ENCODE assay signal across 8 cellular contexts in the genomic region with DNA sequence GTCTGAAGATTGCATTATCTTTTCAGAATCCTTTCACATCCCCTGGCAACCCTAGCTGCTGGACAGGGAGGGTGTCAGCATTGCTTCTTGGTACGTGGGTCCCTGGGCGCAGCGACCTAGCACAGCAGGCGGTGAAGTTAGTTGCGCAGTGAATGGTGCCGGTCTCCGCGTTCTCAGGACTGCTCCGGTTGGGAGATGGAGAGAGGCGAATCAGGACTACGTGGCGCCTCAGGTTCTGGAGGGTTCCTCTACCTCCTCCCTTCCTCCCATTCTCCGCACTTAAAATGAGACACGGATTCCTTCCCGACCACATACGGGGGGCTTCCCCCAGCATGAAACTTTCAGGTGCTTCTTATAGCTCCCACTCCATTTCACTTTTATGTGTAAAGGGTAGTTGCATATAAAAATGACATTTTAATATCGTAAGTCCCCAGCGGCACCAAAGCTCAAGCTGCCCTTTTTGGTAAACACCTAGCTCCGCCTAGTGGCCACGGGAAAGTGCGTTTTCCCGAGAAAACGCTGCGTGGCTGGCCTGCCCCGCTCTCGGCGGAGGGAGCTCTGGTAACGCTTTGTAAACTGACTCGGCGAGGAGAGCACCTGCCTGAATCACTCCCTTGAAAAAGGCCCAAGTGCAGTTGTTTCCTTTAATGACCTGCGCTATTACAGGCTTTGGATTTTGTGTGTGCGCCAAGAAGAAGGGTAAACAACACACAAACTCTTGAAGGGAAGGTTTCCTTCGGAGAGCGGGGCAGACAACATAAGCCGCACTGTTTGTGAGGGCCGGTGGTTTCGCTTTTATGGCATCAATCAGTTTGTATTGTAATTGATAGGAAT. TPM values are rescaled to one million over a fixed set of nuclear protein-coding genes. Genes with fewer than 3 reads are reported as not detected.
DNase-seq lines count a peak whose midpoint lies in the region; ATAC-seq and TF ChIP-seq lines count a peak whose summit lies in the region.

No MANE protein-coding gene starts in this region.

- peak overlapping the region in 1 of 2 donors; percentile 23 for H3K27ac ChIP-seq in liver (ENCODE audit: low read depth in 1 of 2, low read length in 2 of 2)

- peaks cover 0 to 15% (median 10%) of the 10 kb centered on the region in 4 donors for H3K4me1 ChIP-seq in liver (ENCODE audit: control insufficient read depth in 4 of 4, insufficient read depth in 4 of 4, low read length in 3 of 4)

- DNase-seq in GM12864 (ENCODE audit: low read depth) (peak; percentile 26), NCI-H526 (lab: John Stamatoyannopoulos, UW) (peak; percentile 87 to 96), dermis blood vessel endothelial cell (peak; percentile 91)
- DNase-seq in activated CD4-positive, alpha-beta T cell treated with anti-CD3 and anti-CD28 coated beads, Interleukin-2, amount 50 U/mL, for 24 hours (ENCODE audit: low read depth in 1 of 2, low spot score in 1 of 2): peak; percentile 52 to 72
- DNase-seq in stimulated activated CD4-positive, alpha-beta T cell treated with anti-CD3 and anti-CD28 coated beads, Interleukin-2, amount 100 ng/mL, for 24 hours: peak; percentile 78 to 86

- ATAC-seq in HG03103 (IDR thresholded peaks at IDR 0.05; ENCODE audit: low read depth, unreplicated experiment) (peak; percentile 44), GM18505 (IDR thresholded peaks at IDR 0.05; ENCODE audit: unreplicated experiment) (no peak)

- TF ChIP-seq RAD21 in liver (IDR thresholded peaks at IDR 0.05): peak; percentile 91 to 95

- no peaks in the 10 kb centered on the region for H3K27me3 ChIP-seq in liver (ENCODE audit: control insufficient read depth in 4 of 4, insufficient read depth in 4 of 4, low read length in 3 of 4)

- H3K4me3 ChIP-seq in GM12864 (ENCODE audit: low read depth, low read length) (peak overlapping the region; percentile 18), liver (ENCODE audit: low read depth in 1 of 3, low read length in 3 of 3) (peak overlapping the region; percentile 50 to 73 (median 67))

- H3K9me3 ChIP-seq in liver (ENCODE audit: control insufficient read depth in 4 of 4, low read length in 3 of 4): no peaks in the 10 kb centered on the region

- 6% methylated on average over 37 of the region's 37 CpGs for WGBS in liver

- peak overlapping the region; percentile 31 to 78 for H3K9ac ChIP-seq in liver (ENCODE audit: low read depth in 1 of 2, low read length in 2 of 2)

- TF ChIP-seq CTCF in GM12864 (IDR thresholded peaks at IDR 0.05; ENCODE audit: low read depth, low read length, missing control alignments) (peak; percentile 89), liver (IDR thresholded peaks at IDR 0.05; ENCODE audit: low read depth, low read length, missing input control) (peak; percentile 80)

- TF ChIP-seq POLR2A in GM18505 (IDR thresholded peaks at IDR 0.05; ENCODE audit: borderline replicate concordance, extremely low read depth, insufficient read depth, insufficient read length): no peak

- no peaks in the 10 kb centered on the region for H3K36me3 ChIP-seq in liver (ENCODE audit: control insufficient read depth in 4 of 4, insufficient read depth in 3 of 4, low read depth in 1 of 4, low read length in 3 of 4)

TF ChIP-seq in liver, 16 proteins besides CTCF, POLR2A, EP300 and RAD21:
- TF ChIP-seq HNF4A (conservative IDR thresholded peaks at IDR 0.05): peak in 1 of 2 donors; percentile 16
- TF ChIP-seq SP1 (IDR thresholded peaks at IDR 0.05): peak; percentile 6
- TF ChIP-seq, protein P1, sequence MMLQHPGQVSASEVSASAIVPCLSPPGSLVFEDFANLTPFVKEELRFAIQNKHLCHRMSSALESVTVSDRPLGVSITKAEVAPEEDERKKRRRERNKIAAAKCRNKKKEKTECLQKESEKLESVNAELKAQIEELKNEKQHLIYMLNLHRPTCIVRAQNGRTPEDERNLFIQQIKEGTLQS (IDR thresholded peaks at IDR 0.05): no peak
- TF ChIP-seq HNF4G (IDR thresholded peaks at IDR 0.05): no peak
- no peak for TF ChIP-seq NR2F2 (IDR thresholded peaks at IDR 0.05)
- TF ChIP-seq, protein P2, sequence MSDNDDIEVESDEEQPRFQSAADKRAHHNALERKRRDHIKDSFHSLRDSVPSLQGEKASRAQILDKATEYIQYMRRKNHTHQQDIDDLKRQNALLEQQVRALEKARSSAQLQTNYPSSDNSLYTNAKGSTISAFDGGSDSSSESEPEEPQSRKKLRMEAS (IDR thresholded peaks at IDR 0.05): no peak
- peak in 1 of 2 donors; percentile 39 for TF ChIP-seq RXRA (IDR thresholded peaks at IDR 0.05)
- no peak for TF ChIP-seq FOXA1 (IDR thresholded peaks at IDR 0.05)
- TF ChIP-seq, protein P3, sequence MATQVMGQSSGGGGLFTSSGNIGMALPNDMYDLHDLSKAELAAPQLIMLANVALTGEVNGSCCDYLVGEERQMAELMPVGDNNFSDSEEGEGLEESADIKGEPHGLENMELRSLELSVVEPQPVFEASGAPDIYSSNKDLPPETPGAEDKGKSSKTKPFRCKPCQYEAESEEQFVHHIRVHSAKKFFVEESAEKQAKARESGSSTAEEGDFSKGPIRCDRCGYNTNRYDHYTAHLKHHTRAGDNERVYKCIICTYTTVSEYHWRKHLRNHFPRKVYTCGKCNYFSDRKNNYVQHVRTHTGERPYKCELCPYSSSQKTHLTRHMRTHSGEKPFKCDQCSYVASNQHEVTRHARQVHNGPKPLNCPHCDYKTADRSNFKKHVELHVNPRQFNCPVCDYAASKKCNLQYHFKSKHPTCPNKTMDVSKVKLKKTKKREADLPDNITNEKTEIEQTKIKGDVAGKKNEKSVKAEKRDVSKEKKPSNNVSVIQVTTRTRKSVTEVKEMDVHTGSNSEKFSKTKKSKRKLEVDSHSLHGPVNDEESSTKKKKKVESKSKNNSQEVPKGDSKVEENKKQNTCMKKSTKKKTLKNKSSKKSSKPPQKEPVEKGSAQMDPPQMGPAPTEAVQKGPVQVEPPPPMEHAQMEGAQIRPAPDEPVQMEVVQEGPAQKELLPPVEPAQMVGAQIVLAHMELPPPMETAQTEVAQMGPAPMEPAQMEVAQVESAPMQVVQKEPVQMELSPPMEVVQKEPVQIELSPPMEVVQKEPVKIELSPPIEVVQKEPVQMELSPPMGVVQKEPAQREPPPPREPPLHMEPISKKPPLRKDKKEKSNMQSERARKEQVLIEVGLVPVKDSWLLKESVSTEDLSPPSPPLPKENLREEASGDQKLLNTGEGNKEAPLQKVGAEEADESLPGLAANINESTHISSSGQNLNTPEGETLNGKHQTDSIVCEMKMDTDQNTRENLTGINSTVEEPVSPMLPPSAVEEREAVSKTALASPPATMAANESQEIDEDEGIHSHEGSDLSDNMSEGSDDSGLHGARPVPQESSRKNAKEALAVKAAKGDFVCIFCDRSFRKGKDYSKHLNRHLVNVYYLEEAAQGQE (IDR thresholded peaks at IDR 0.05): no peak
TF ChIP-seq in liver: peak in this region for 3.

RNA-seq across cellular contexts. Expression of a gene that starts 32.9 kb away (rescaled TPM):
- total RNA-seq in dermis blood vessel endothelial cell: 8.5 and 11.8 TPM in 2 replicates
- total RNA-seq in liver: 1 to 10 TPM in 1 of 2 donors, under 1 TPM in 1; 0.51 to 3.8 TPM
- polyA plus RNA-seq in liver: 1 to 10 TPM in 1 of 2 donors, under 1 TPM in 1; 0.36 to 7.4 TPM

Comparison
In these comparisons a context has a peak if more than half of its experiments do, and no peak if none do; other contexts are left out.
1. DNase-seq: peak in every context shown above with its lines; median percentile 92 in NCI-H526; 91 in dermis blood vessel endothelial cell; 82 in stimulated activated CD4-positive, alpha-beta T cell treated with anti-CD3 and anti-CD28 coated beads, Interleukin-2, amount 100 ng/mL, for 24 hours; 62 in activated CD4-positive, alpha-beta T cell treated with anti-CD3 and anti-CD28 coated beads, Interleukin-2, amount 50 U/mL, for 24 hours; 26 in GM12864.